1 cellular context compared by ENCODE assay signal in the genomic region with DNA sequence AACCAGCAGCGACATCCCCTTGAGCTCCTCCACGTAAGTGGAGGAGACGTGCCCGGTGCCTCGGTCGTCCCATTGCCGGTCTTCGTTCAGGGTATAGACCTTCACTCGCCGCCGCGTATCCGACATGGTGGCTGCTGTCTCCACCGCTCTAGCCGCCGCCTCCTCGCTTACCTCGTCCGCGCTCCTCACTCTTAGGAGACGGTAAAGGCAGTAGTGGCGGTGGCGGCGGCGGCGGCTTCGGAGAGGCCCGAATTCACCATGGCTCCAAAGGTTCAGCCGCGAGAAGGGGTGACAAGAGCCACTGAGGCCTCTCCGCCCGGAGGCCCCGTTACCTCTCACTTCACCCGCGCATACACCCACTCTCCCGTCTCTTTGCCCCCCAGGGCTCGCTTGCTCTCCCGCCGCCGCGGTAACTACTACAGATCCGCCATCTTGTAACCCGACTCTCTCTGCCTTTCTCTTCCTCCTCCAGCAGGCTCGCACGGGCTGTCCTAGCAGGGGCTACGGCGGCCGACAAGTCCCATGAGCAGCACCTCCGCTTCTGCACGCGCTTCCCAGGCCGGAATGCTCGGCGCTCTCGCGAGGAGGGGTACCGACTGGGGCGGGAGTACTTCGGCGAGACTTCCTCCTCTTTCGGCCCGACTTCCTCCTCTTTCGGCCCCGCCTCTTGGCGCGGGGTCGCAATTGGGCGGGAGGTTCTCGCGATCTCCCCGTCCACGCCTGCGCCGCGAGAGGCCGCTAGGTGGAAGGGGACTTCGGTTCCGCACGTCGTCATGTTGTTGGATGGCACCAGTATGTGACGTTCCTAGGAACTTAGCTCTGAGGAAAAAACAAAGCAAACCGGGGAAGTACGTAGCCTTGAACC.
TF ChIP-seq lines count a peak whose summit lies in the region.

Gene PPP4R3B (minus strand): TSS at position 463 of the 865 bp plus-strand sequence. CDS start 337 bp downstream, at position 126.

TF ChIP-seq in HepG2, 621 proteins besides CTCF, POLR2A, EP300 and RAD21 (continued from another document and continues in another):
- TF ChIP-seq HES4 (CRISPR knock-in tag; IDR thresholded peaks at IDR 0.05; ENCODE audit: borderline replicate concordance) = peak; percentile 76; the same call in 1 of the 2 replicates
- no peak for TF ChIP-seq CENPX (CRISPR knock-in tag; IDR thresholded peaks at IDR 0.05)
- 0 out of 2 replicates have a peak, but pooled peaks have one; percentile 78 for TF ChIP-seq ZNF737 (CRISPR knock-in tag; IDR thresholded peaks at IDR 0.05; ENCODE audit: borderline replicate concordance)
- peak; percentile 82; the same call in 1 of the 2 replicates for TF ChIP-seq PRMT3 (CRISPR knock-in tag; IDR thresholded peaks at IDR 0.05; ENCODE audit: borderline replicate concordance, low read depth)
- 0 out of 2 replicates have a peak, but pooled peaks have one; percentile 23 for TF ChIP-seq ONECUT2 (CRISPR knock-in tag; IDR thresholded peaks at IDR 0.05)
- TF ChIP-seq, protein P1, sequence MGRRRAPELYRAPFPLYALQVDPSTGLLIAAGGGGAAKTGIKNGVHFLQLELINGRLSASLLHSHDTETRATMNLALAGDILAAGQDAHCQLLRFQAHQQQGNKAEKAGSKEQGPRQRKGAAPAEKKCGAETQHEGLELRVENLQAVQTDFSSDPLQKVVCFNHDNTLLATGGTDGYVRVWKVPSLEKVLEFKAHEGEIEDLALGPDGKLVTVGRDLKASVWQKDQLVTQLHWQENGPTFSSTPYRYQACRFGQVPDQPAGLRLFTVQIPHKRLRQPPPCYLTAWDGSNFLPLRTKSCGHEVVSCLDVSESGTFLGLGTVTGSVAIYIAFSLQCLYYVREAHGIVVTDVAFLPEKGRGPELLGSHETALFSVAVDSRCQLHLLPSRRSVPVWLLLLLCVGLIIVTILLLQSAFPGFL (CRISPR knock-in tag; IDR thresholded peaks at IDR 0.05) = no peak
- TF ChIP-seq SATB2 (CRISPR knock-in tag; IDR thresholded peaks at IDR 0.05) = no peak; the same call in 1 of the 2 replicates
- no peak; the same call in 1 of the 2 replicates for TF ChIP-seq ZNF670 (CRISPR knock-in tag; IDR thresholded peaks at IDR 0.05; ENCODE audit: borderline replicate concordance)
- TF ChIP-seq, protein P2, sequence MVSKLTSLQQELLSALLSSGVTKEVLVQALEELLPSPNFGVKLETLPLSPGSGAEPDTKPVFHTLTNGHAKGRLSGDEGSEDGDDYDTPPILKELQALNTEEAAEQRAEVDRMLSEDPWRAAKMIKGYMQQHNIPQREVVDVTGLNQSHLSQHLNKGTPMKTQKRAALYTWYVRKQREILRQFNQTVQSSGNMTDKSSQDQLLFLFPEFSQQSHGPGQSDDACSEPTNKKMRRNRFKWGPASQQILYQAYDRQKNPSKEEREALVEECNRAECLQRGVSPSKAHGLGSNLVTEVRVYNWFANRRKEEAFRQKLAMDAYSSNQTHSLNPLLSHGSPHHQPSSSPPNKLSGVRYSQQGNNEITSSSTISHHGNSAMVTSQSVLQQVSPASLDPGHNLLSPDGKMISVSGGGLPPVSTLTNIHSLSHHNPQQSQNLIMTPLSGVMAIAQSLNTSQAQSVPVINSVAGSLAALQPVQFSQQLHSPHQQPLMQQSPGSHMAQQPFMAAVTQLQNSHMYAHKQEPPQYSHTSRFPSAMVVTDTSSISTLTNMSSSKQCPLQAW (CRISPR knock-in tag; IDR thresholded peaks at IDR 0.05) = peak; percentile 99
- peak; percentile 91 for TF ChIP-seq IKZF4 (CRISPR knock-in tag; IDR thresholded peaks at IDR 0.05; ENCODE audit: borderline replicate concordance, low read depth, not compliant biosample characterization)
- TF ChIP-seq ZNF513 (CRISPR knock-in tag; conservative IDR thresholded peaks at IDR 0.05) = peak; percentile 27; the same call in 1 of the 2 replicates
- TF ChIP-seq, protein P3, sequence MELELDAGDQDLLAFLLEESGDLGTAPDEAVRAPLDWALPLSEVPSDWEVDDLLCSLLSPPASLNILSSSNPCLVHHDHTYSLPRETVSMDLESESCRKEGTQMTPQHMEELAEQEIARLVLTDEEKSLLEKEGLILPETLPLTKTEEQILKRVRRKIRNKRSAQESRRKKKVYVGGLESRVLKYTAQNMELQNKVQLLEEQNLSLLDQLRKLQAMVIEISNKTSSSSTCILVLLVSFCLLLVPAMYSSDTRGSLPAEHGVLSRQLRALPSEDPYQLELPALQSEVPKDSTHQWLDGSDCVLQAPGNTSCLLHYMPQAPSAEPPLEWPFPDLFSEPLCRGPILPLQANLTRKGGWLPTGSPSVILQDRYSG (CRISPR knock-in tag; IDR thresholded peaks at IDR 0.05) = peak; percentile 45; the same call in 1 of the 2 replicates
- no peak for TF ChIP-seq SMARCC2 (IDR thresholded peaks at IDR 0.05)
- peak; percentile 98 for TF ChIP-seq THAP11 (CRISPR knock-in tag; IDR thresholded peaks at IDR 0.05)
- TF ChIP-seq DR1 (CRISPR knock-in tag; IDR thresholded peaks at IDR 0.05) = peak; percentile 98
- no peak; the same call in 1 of the 2 replicates for TF ChIP-seq ZNF484 (CRISPR knock-in tag; IDR thresholded peaks at IDR 0.05; ENCODE audit: borderline replicate concordance, low read depth)
- TF ChIP-seq ZNF331 (CRISPR knock-in tag; IDR thresholded peaks at IDR 0.05) = peak; percentile 97
- TF ChIP-seq TARDBP (CRISPR knock-in tag; IDR thresholded peaks at IDR 0.05) = peak; percentile 99
- TF ChIP-seq AGO2 (optimal IDR thresholded peaks at IDR 0.05; ENCODE audit: low read depth, low read length) = peak; percentile 88
- peak; percentile 95 for TF ChIP-seq DRAP1 (CRISPR knock-in tag; IDR thresholded peaks at IDR 0.05)
- TF ChIP-seq TBX3 (IDR thresholded peaks at IDR 0.05; ENCODE audit: borderline replicate concordance) = peak; percentile 93
- TF ChIP-seq ZNF790 (CRISPR knock-in tag; IDR thresholded peaks at IDR 0.05; ENCODE audit: borderline replicate concordance) = peak; percentile 80; the same call in 1 of the 2 replicates
- TF ChIP-seq ZNF460 (CRISPR knock-in tag; IDR thresholded peaks at IDR 0.05; ENCODE audit: borderline replicate concordance) = no peak; the same call in 1 of the 2 replicates
- TF ChIP-seq ZNF616 (CRISPR knock-in tag; IDR thresholded peaks at IDR 0.05; ENCODE audit: low read depth) = 0 out of 2 replicates have a peak, but pooled peaks have one; percentile 72
- TF ChIP-seq XBP1 (CRISPR knock-in tag; IDR thresholded peaks at IDR 0.05) = 0 out of 2 replicates have a peak, but pooled peaks have one; percentile 49
- TF ChIP-seq ATF5 (CRISPR knock-in tag; IDR thresholded peaks at IDR 0.05; ENCODE audit: low read depth) = no peak
- TF ChIP-seq ZNF205 (CRISPR knock-in tag; IDR thresholded peaks at IDR 0.05) = peak; percentile 93
- TF ChIP-seq FOXA1 (IDR thresholded peaks at IDR 0.05) = no peak
- TF ChIP-seq FOXA1 (CRISPR knock-in tag; IDR thresholded peaks at IDR 0.05) = peak; percentile 52
- no peak for TF ChIP-seq ZBTB46 (CRISPR knock-in tag; IDR thresholded peaks at IDR 0.05; ENCODE audit: borderline replicate concordance)
- peak; percentile 100 for TF ChIP-seq ZMYM4 (CRISPR knock-in tag; IDR thresholded peaks at IDR 0.05)
- TF ChIP-seq, protein P4, sequence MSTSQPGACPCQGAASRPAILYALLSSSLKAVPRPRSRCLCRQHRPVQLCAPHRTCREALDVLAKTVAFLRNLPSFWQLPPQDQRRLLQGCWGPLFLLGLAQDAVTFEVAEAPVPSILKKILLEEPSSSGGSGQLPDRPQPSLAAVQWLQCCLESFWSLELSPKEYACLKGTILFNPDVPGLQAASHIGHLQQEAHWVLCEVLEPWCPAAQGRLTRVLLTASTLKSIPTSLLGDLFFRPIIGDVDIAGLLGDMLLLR (CRISPR knock-in tag; IDR thresholded peaks at IDR 0.05) = peak; percentile 97
- peak; percentile 99; the same call in 1 of the 2 replicates for TF ChIP-seq ZZZ3 (CRISPR knock-in tag; IDR thresholded peaks at IDR 0.05; ENCODE audit: borderline replicate concordance)
- TF ChIP-seq, protein P5, sequence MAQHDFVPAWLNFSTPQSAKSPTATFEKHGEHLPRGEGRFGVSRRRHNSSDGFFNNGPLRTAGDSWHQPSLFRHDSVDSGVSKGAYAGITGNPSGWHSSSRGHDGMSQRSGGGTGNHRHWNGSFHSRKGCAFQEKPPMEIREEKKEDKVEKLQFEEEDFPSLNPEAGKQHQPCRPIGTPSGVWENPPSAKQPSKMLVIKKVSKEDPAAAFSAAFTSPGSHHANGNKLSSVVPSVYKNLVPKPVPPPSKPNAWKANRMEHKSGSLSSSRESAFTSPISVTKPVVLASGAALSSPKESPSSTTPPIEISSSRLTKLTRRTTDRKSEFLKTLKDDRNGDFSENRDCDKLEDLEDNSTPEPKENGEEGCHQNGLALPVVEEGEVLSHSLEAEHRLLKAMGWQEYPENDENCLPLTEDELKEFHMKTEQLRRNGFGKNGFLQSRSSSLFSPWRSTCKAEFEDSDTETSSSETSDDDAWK (CRISPR knock-in tag; IDR thresholded peaks at IDR 0.05) = no peak
- TF ChIP-seq, protein P6, sequence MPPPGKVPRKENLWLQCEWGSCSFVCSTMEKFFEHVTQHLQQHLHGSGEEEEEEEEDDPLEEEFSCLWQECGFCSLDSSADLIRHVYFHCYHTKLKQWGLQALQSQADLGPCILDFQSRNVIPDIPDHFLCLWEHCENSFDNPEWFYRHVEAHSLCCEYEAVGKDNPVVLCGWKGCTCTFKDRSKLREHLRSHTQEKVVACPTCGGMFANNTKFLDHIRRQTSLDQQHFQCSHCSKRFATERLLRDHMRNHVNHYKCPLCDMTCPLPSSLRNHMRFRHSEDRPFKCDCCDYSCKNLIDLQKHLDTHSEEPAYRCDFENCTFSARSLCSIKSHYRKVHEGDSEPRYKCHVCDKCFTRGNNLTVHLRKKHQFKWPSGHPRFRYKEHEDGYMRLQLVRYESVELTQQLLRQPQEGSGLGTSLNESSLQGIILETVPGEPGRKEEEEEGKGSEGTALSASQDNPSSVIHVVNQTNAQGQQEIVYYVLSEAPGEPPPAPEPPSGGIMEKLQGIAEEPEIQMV (CRISPR knock-in tag; IDR thresholded peaks at IDR 0.05; ENCODE audit: low read depth) = peak; percentile 71
- peak; percentile 72 for TF ChIP-seq HCFC1 (IDR thresholded peaks at IDR 0.05; ENCODE audit: low read depth, low read length)
- 0 out of 2 replicates have a peak, but pooled peaks have one; percentile 69 for TF ChIP-seq SMAD9 (CRISPR knock-in tag; IDR thresholded peaks at IDR 0.05)
- TF ChIP-seq GTF3A (CRISPR knock-in tag; conservative IDR thresholded peaks at IDR 0.05) = peak; percentile 69; the same call in 1 of the 2 replicates
- TF ChIP-seq ZNF101 (CRISPR knock-in tag; IDR thresholded peaks at IDR 0.05; ENCODE audit: borderline replicate concordance, low read depth) = 0 out of 2 replicates have a peak, but pooled peaks have one; percentile 46
- no peak for TF ChIP-seq RARG (CRISPR knock-in tag; IDR thresholded peaks at IDR 0.05; ENCODE audit: low read depth)
- TF ChIP-seq ZNF468 (CRISPR knock-in tag; IDR thresholded peaks at IDR 0.05) = no peak
- TF ChIP-seq SOX6 (IDR thresholded peaks at IDR 0.05) = no peak
- TF ChIP-seq SOX6 (CRISPR knock-in tag; IDR thresholded peaks at IDR 0.05) = peak; percentile 91
- TF ChIP-seq ZNF24 (IDR thresholded peaks at IDR 0.05) = no peak; the same call in 1 of the 2 replicates
- peak; percentile 83 for TF ChIP-seq MIXL1 (CRISPR knock-in tag; IDR thresholded peaks at IDR 0.05)
- TF ChIP-seq ZNF207 (IDR thresholded peaks at IDR 0.05; ENCODE audit: borderline replicate concordance) = no peak
- TF ChIP-seq MAZ (IDR thresholded peaks at IDR 0.05; ENCODE audit: borderline replicate concordance, low read depth, low read length) = peak; percentile 24; the same call in 1 of the 2 replicates
- peak; percentile 99 for TF ChIP-seq MAZ (CRISPR knock-in tag; IDR thresholded peaks at IDR 0.05; ENCODE audit: low read depth)
- TF ChIP-seq ZFX (CRISPR knock-in tag; IDR thresholded peaks at IDR 0.05; ENCODE audit: low read depth) = peak; percentile 97
- no peak for TF ChIP-seq PRPF4 (IDR thresholded peaks at IDR 0.05; ENCODE audit: low read depth, low read length, poor library complexity, severe bottlenecking)
- no peak; the same call in 1 of the 2 replicates for TF ChIP-seq SP140L (CRISPR knock-in tag; IDR thresholded peaks at IDR 0.05; ENCODE audit: borderline replicate concordance)
- no peak for TF ChIP-seq NR1H2 (CRISPR knock-in tag; IDR thresholded peaks at IDR 0.05; ENCODE audit: borderline replicate concordance, low read depth)
- peak; percentile 60 for TF ChIP-seq RBM22 (optimal IDR thresholded peaks at IDR 0.05; ENCODE audit: low read length)
- TF ChIP-seq NFE2L1 (CRISPR knock-in tag; IDR thresholded peaks at IDR 0.05; ENCODE audit: borderline replicate concordance) = 0 out of 2 replicates have a peak, but pooled peaks have one; percentile 57
